ENCODE assay signal across 17 cellular contexts in the genomic region with DNA sequence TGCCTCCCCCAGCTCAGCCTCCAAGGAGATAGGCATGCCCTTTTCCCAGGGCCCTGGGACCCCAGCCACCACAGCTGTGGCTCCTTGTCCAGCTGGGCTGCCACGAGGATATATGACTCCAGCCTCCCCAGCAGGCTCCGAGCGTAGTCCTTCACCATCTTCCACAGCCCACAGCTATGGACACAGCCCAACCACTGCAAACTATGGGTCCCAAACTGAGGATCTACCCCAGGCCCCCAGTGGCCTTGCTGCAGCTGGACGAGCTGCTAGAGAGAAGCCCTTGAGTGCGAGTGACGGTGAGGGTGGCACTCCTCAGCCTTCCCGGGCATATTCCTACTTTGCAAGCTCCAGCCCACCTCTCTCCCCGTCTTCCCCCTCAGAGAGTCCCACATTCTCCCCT. TPM values are rescaled to one million over a fixed set of nuclear protein-coding genes. Genes with fewer than 3 reads are reported as not detected.
DNase-seq lines count a peak whose midpoint lies in the region; ATAC-seq and TF ChIP-seq lines count a peak whose summit lies in the region.
"Had no signal": no experiment of that assay in that cellular context is flagged by ENCODE, and none has a peak within 500 bp of the region (broad histone marks: within the 10 kb centered on the region; RNA-seq: fewer than 3 reads in every experiment).

No MANE protein-coding gene starts in this region.

- H3K9me3 ChIP-seq in heart left ventricle, result no peaks in the 10 kb centered on the region
- H3K9me3 ChIP-seq in HEK293 (ENCODE audit: control insufficient read depth, insufficient read depth, low read depth, low read length), result no peaks in the 10 kb centered on the region
- no peaks in the 10 kb centered on the region for H3K9me3 ChIP-seq in osteoblast (ENCODE audit: low read depth, low read length)
- H3K9me3 ChIP-seq: A549, Caco-2, HAP-1 had no signal

- no peaks in the 10 kb centered on the region for H3K27me3 ChIP-seq in heart left ventricle
- peaks cover 4% of the 10 kb centered on the region for H3K27me3 ChIP-seq in osteoblast (ENCODE audit: insufficient read depth, low read length)

- no peak for TF ChIP-seq CTCF in heart left ventricle (IDR thresholded peaks at IDR 0.05)
- no peak for TF ChIP-seq CTCF in HEK293 (tag by site-specific recombination; IDR thresholded peaks at IDR 0.05)
- no peak for TF ChIP-seq CTCF in osteoblast (IDR thresholded peaks at IDR 0.05; ENCODE audit: extremely low read depth, low read depth, low read length)

- no peak for TF ChIP-seq POLR2A in heart left ventricle (IDR thresholded peaks at IDR 0.05)

- intact Hi-C loops in Right ventricle myocardium inferior (cut with DNase I), result no loop called here
- intact Hi-C loops in heart left ventricle (cut with DNase I), result no loop called here

- DNase-seq in Right ventricle myocardium inferior (ENCODE audit: missing footprints), result peak; percentile 55
- DNase-seq in heart left ventricle, result no peak
- peak; percentile 45 for DNase-seq in myocyte (ENCODE audit: low read depth)
- peak; percentile 53 for DNase-seq in osteoblast (ENCODE audit: insufficient read length, low spot score, missing footprints)
- DNase-seq in DMS53 treated with DMSO at 0.1 percent for 48 hours (lab: John Stamatoyannopoulos, UW; ENCODE audit: unreplicated experiment), result no peak
- DNase-seq in hippocampal formation (lab: John Stamatoyannopoulos, UW), result no peak
- no peak for DNase-seq in NCI-H2107 treated with DMSO at 0.1 percent for 48 hours (lab: John Stamatoyannopoulos, UW; ENCODE audit: unreplicated experiment)
- DNase-seq: Caco-2; CD4-positive, alpha-beta T cell; DMS79; GF-D8; GOT3 had no signal

- H3K79me2 ChIP-seq in osteoblast (ENCODE audit: insufficient read depth, low read length), result no peaks in the 10 kb centered on the region

- H2AFZ ChIP-seq in osteoblast (ENCODE audit: low read length), result no peak overlapping the region

- H3K4me3 ChIP-seq in heart left ventricle (no peak overlapping the region), HEK293 (ENCODE audit: low read depth, low read length) (no peak overlapping the region), osteoblast (ENCODE audit: insufficient read depth, low read length) (no peak overlapping the region)
- H3K4me3 ChIP-seq: A549, HAP-1 had no signal

- H3K4me1 ChIP-seq in heart left ventricle (peaks cover 0 to 10% (median under 1%) of the 10 kb centered on the region in 12 donors), HEK293 (ENCODE audit: control insufficient read depth, insufficient read depth, low read length) (no peaks in the 10 kb centered on the region), osteoblast (ENCODE audit: insufficient read depth, low read length) (no peaks in the 10 kb centered on the region)
- H3K4me1 ChIP-seq: A549, Caco-2, HAP-1 had no signal

- POLR2A ChIA-PET in HEK293 (lab: Yijun Ruan, JAX), result no interaction called here

- no peak overlapping the region for H3K4me2 ChIP-seq in osteoblast (ENCODE audit: insufficient read depth, low read length)
- H3K4me2 ChIP-seq: A549 had no signal

- WGBS in heart left ventricle, 4 donors, result 75 to 90% (median 80%) methylated on average over 3 to 8 of the region's 8 CpGs

- H4K20me1 ChIP-seq in osteoblast (ENCODE audit: insufficient read depth, low read length), result no peaks in the 10 kb centered on the region

- CTCF ChIA-PET in HEK293 (lab: Yijun Ruan, JAX), result no interaction called here

- H3K36me3 ChIP-seq in heart left ventricle (peaks cover 0 to 12% (median 0%) of the 10 kb centered on the region in 9 donors), HEK293 (ENCODE audit: control insufficient read depth in 2 of 2, insufficient read depth in 1 of 2, low read length in 2 of 2) (no peaks in the 10 kb centered on the region), osteoblast (ENCODE audit: insufficient read depth, low read length) (no peaks in the 10 kb centered on the region)
- H3K36me3 ChIP-seq: HAP-1 had no signal

- no peak for ATAC-seq in Right ventricle myocardium inferior
- ATAC-seq in heart left ventricle, result no peak
- ATAC-seq: A549 had no signal

- H3K27ac ChIP-seq in heart left ventricle (no peak overlapping the region), HEK293 (ENCODE audit: extremely low read depth, low read depth, low read length) (no peak overlapping the region), osteoblast (ENCODE audit: low read depth, low read length) (no peak overlapping the region)
- H3K27ac ChIP-seq: 22Rv1, A549, C4-2B had no signal

TF ChIP-seq in HEK293, 187 proteins besides CTCF, POLR2A, EP300 and RAD21:
- TF ChIP-seq ZNF449 (tag by site-specific recombination; IDR thresholded peaks at IDR 0.05) (peak; percentile 92), OSR2 (tag by site-specific recombination; IDR thresholded peaks at IDR 0.05) (no peak)

RNA-seq across cellular contexts. Expression of gene APEH, which starts 20.5 kb away (rescaled TPM):
- total RNA-seq in Right ventricle myocardium inferior, result 99.5 TPM
- total RNA-seq in heart left ventricle, result 100 to 1,000 TPM in 6 of 9 donors, 10 to 100 TPM in 3; 74.6 to 136 (median 105) TPM
- 10 to 100 TPM; 18.3 to 84.9 TPM for polyA plus RNA-seq in heart left ventricle
- total RNA-seq in myocyte, result 121 and 124 TPM in 2 replicates
- 116 TPM for polyA plus RNA-seq in myocyte (2012)
- total RNA-seq in osteoblast, result 98.8 and 101 TPM in 2 replicates

RNA-seq across cellular contexts. Expression of gene MST1, which starts 35.6 kb away (rescaled TPM):
- 4.6 TPM for total RNA-seq in Right ventricle myocardium inferior
- total RNA-seq in heart left ventricle, result 10 to 100 TPM in 1 of 9 donors, 1 to 10 TPM in 8; 1.8 to 29.4 (median 3.2) TPM
- polyA plus RNA-seq in heart left ventricle, result 1 to 10 TPM; 2.0 to 4.4 TPM
- total RNA-seq in myocyte, result 10.8 and 15.7 TPM in 2 replicates
- 25.4 TPM for polyA plus RNA-seq in myocyte (2012)
- total RNA-seq in osteoblast, result 6.5 and 6.9 TPM in 2 replicates

RNA-seq across cellular contexts. Expression of gene RNF123, which starts 35.7 kb away (rescaled TPM):
- total RNA-seq in Right ventricle myocardium inferior, result 46.1 TPM
- 10 to 100 TPM; 44.6 to 61.4 (median 49.5) TPM for total RNA-seq in heart left ventricle
- polyA plus RNA-seq in heart left ventricle, result 10 to 100 TPM; 27.7 to 28.5 TPM
- total RNA-seq in myocyte, result 50.7 and 57.5 TPM in 2 replicates
- polyA plus RNA-seq in myocyte (2012), result 43.1 TPM
- total RNA-seq in osteoblast, result 25.0 and 33.3 TPM in 2 replicates

Comparison
In these comparisons a context has a peak if more than half of its experiments do, and no peak if none do; other contexts are left out.
1. DNase-seq: peak in Right ventricle myocardium inferior (single experiment), myocyte (single experiment) and osteoblast (single experiment); none in heart left ventricle (0 of 5), DMS53 treated with DMSO at 0.1 percent for 48 hours (single experiment), hippocampal formation (0 of 2) and NCI-H2107 treated with DMSO at 0.1 percent for 48 hours (single experiment).